Comparison of ENCODE assay signal across 26 cellular contexts in the genomic region with DNA sequence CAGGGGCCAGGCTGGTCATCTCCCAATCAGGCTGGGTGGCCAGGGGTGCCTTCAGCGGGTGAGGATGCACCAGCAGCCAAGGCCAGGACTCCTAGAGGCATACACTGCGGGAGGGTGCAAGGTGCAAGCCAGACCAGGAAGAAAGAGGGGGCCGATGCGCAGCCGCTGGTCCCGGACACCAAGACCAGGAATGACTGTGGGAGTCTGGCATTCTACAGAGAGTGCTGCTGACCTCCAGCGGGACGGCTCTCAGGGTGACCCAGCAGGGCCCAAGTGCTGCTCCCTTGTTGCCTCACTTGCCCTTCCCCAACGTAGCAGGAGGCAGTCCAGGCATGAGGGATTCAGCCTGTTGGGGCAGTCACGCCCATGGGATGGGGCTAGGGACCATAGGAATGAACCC. TPM values are rescaled to one million over a fixed set of nuclear protein-coding genes. Genes with fewer than 3 reads are reported as not detected.
DNase-seq lines count a peak whose midpoint lies in the region; ATAC-seq, FAIRE-seq and TF ChIP-seq lines count a peak whose summit lies in the region.
"Had no signal": no experiment of that assay in that cellular context is flagged by ENCODE, and none has a peak within 500 bp of the region (broad histone marks: within the 10 kb centered on the region; RNA-seq: fewer than 3 reads in every experiment).

No MANE protein-coding gene starts in this region.

- no peak for TF ChIP-seq CTCF in kidney (IDR thresholded peaks at IDR 0.05; ENCODE audit: borderline replicate concordance, extremely low read depth, insufficient read depth)
- no peak for TF ChIP-seq CTCF in HFFc6 (IDR thresholded peaks at IDR 0.05)

- intact Hi-C loops in activated naive CD4-positive, alpha-beta T cell treated with anti-CD3 and anti-CD28 coated beads for 36 hours (cut with micrococcal nuclease): no loop called here
- intact Hi-C loops in kidney (cut with DNase I): no loop called here

- no peak for FAIRE-seq in kidney (lab: Jason Lieb, UNC)

- peak overlapping the region; percentile 85 for H3K27ac ChIP-seq in SJCRH30
- H3K27ac ChIP-seq in kidney (ENCODE audit: low read depth in 2 of 2, low read length in 2 of 2): no peak overlapping the region
- H3K27ac ChIP-seq: GM23248, HL-60, KMS-11, PC-9, SJSA1 had no signal

- peaks cover 43% of the 10 kb centered on the region for H3K4me1 ChIP-seq in SJCRH30
- H3K4me1 ChIP-seq in kidney (ENCODE audit: control insufficient read depth in 1 of 2, insufficient read depth in 1 of 2, low read depth in 1 of 2, low read length in 2 of 2): no peaks in the 10 kb centered on the region
- H3K4me1 ChIP-seq: SJSA1 had no signal

- H3K9me3 ChIP-seq in SJCRH30 (replicated peaks) (no peaks in the 10 kb centered on the region), kidney (ENCODE audit: control insufficient read depth in 1 of 2, low read length in 2 of 2) (no peaks in the 10 kb centered on the region)
- H3K9me3 ChIP-seq: BE2C, SJSA1 had no signal

- peaks cover 4% of the 10 kb centered on the region for H3K4me1 Mint-ChIP-seq in activated naive CD4-positive, alpha-beta T cell treated with anti-CD3 and anti-CD28 coated beads, Interleukin-2, amount 10 ng/mL, durations not matched to agents 7 days and 5 days
- H3K4me1 Mint-ChIP-seq in activated naive CD4-positive, alpha-beta T cell treated with anti-CD3 and anti-CD28 coated beads for 36 hours (ENCODE audit: low read depth): peaks cover 5% of the 10 kb centered on the region
- peaks cover 5% of the 10 kb centered on the region for H3K4me1 Mint-ChIP-seq in stimulated activated memory B cell treated with anti-CD40 and anti-IgM and Interleukin-4, amounts not matched to agents 10 μg/mL and 1 μg/mL and 100 μg/mL, for 72 hours
- H3K4me1 Mint-ChIP-seq in HFFc6 (ENCODE audit: low read depth): no peaks in the 10 kb centered on the region

- H3K9ac ChIP-seq in kidney (ENCODE audit: low read length in 2 of 2): no peak overlapping the region
- H3K9ac ChIP-seq: GM23248, KMS-11 had no signal

- no peaks in the 10 kb centered on the region for H3K9me3 Mint-ChIP-seq in activated naive CD4-positive, alpha-beta T cell treated with anti-CD3 and anti-CD28 coated beads, Interleukin-2, amount 10 ng/mL, durations not matched to agents 7 days and 5 days
- H3K9me3 Mint-ChIP-seq in activated naive CD4-positive, alpha-beta T cell treated with anti-CD3 and anti-CD28 coated beads for 36 hours: no peaks in the 10 kb centered on the region
- H3K9me3 Mint-ChIP-seq in stimulated activated memory B cell treated with anti-CD40 and anti-IgM and Interleukin-4, amounts not matched to agents 10 μg/mL and 1 μg/mL and 100 μg/mL, for 72 hours: no peaks in the 10 kb centered on the region
- no peaks in the 10 kb centered on the region for H3K9me3 Mint-ChIP-seq in HFFc6
- H3K9me3 Mint-ChIP-seq: H9, IgD-negative memory B cell had no signal

- H3K4me3 ChIP-seq in SJCRH30: no peak overlapping the region
- H3K4me3 ChIP-seq in kidney (ENCODE audit: low read length in 2 of 2): no peak overlapping the region
- H3K4me3 ChIP-seq: GM23248, PC-9, SJSA1 had no signal

- peaks cover 58% of the 10 kb centered on the region for H3K36me3 Mint-ChIP-seq in activated naive CD4-positive, alpha-beta T cell treated with anti-CD3 and anti-CD28 coated beads, Interleukin-2, amount 10 ng/mL, durations not matched to agents 7 days and 5 days
- H3K36me3 Mint-ChIP-seq in activated naive CD4-positive, alpha-beta T cell treated with anti-CD3 and anti-CD28 coated beads for 36 hours (ENCODE audit: low read depth): peaks cover 14% of the 10 kb centered on the region
- peaks cover 51% of the 10 kb centered on the region for H3K36me3 Mint-ChIP-seq in stimulated activated memory B cell treated with anti-CD40 and anti-IgM and Interleukin-4, amounts not matched to agents 10 μg/mL and 1 μg/mL and 100 μg/mL, for 72 hours
- H3K36me3 Mint-ChIP-seq in HFFc6 (ENCODE audit: low read depth): no peaks in the 10 kb centered on the region

- H3K27ac Mint-ChIP-seq in activated naive CD4-positive, alpha-beta T cell treated with anti-CD3 and anti-CD28 coated beads, Interleukin-2, amount 10 ng/mL, durations not matched to agents 7 days and 5 days: peak overlapping the region; percentile 0
- H3K27ac Mint-ChIP-seq in activated naive CD4-positive, alpha-beta T cell treated with anti-CD3 and anti-CD28 coated beads for 36 hours: no peak overlapping the region
- H3K27ac Mint-ChIP-seq in stimulated activated memory B cell treated with anti-CD40 and anti-IgM and Interleukin-4, amounts not matched to agents 10 μg/mL and 1 μg/mL and 100 μg/mL, for 72 hours: peak overlapping the region; percentile 48
- no peak overlapping the region for H3K27ac Mint-ChIP-seq in HFFc6
- H3K27ac Mint-ChIP-seq: CD14-positive monocyte, IgD-negative memory B cell had no signal

- ATAC-seq in stimulated activated memory B cell treated with anti-CD40 and anti-IgM and Interleukin-4, amounts not matched to agents 10 μg/mL and 1 μg/mL and 100 μg/mL, for 72 hours: no peak
- ATAC-seq: Right ventricle myocardium inferior had no signal

- H3K4me3 Mint-ChIP-seq in activated naive CD4-positive, alpha-beta T cell treated with anti-CD3 and anti-CD28 coated beads, Interleukin-2, amount 10 ng/mL, durations not matched to agents 7 days and 5 days: no peak overlapping the region
- no peak overlapping the region for H3K4me3 Mint-ChIP-seq in activated naive CD4-positive, alpha-beta T cell treated with anti-CD3 and anti-CD28 coated beads for 36 hours
- no peak overlapping the region for H3K4me3 Mint-ChIP-seq in stimulated activated memory B cell treated with anti-CD40 and anti-IgM and Interleukin-4, amounts not matched to agents 10 μg/mL and 1 μg/mL and 100 μg/mL, for 72 hours
- H3K4me3 Mint-ChIP-seq in HFFc6: no peak overlapping the region
- H3K4me3 Mint-ChIP-seq: CD14-positive monocyte, H9, IgD-negative memory B cell had no signal

- H3K27me3 Mint-ChIP-seq in activated naive CD4-positive, alpha-beta T cell treated with anti-CD3 and anti-CD28 coated beads, Interleukin-2, amount 10 ng/mL, durations not matched to agents 7 days and 5 days: no peaks in the 10 kb centered on the region
- no peaks in the 10 kb centered on the region for H3K27me3 Mint-ChIP-seq in activated naive CD4-positive, alpha-beta T cell treated with anti-CD3 and anti-CD28 coated beads for 36 hours (ENCODE audit: low read depth)
- no peaks in the 10 kb centered on the region for H3K27me3 Mint-ChIP-seq in stimulated activated memory B cell treated with anti-CD40 and anti-IgM and Interleukin-4, amounts not matched to agents 10 μg/mL and 1 μg/mL and 100 μg/mL, for 72 hours
- H3K27me3 Mint-ChIP-seq in HFFc6 (ENCODE audit: insufficient read depth): peaks cover 23% of the 10 kb centered on the region
- H3K27me3 Mint-ChIP-seq: IgD-negative memory B cell had no signal

- DNase-seq in activated naive CD4-positive, alpha-beta T cell treated with anti-CD3 and anti-CD28 coated beads, Interleukin-2, amount 10 ng/mL, durations not matched to agents 7 days and 5 days: no peak
- DNase-seq in activated naive CD4-positive, alpha-beta T cell treated with anti-CD3 and anti-CD28 coated beads for 36 hours: no peak
- DNase-seq in SJCRH30 (no peak), kidney (peak; percentile 65), OCI-M2 (lab: John Stamatoyannopoulos, UW; ENCODE audit: unreplicated experiment) (no peak), HFFc6 (no peak)
- DNase-seq: 8988T, ACHN, BE2C, DMS153, GM23248, H9, MM.1S, NCI-H2029, NCI-H446, NCI-H524 treated with DMSO at 0.1 percent for 48 hours, NCI-H774, PC-9 had no signal

- H3K36me3 ChIP-seq in SJCRH30 (no peaks in the 10 kb centered on the region; the same call in 1 of the 2 replicates), kidney (ENCODE audit: control insufficient read depth in 1 of 2, insufficient read depth in 2 of 2, low read length in 2 of 2) (peaks cover 4 to 7% of the 10 kb centered on the region in 2 donors)
- H3K36me3 ChIP-seq: SJSA1 had no signal

- no peaks in the 10 kb centered on the region for H3K27me3 ChIP-seq in SJCRH30
- H3K27me3 ChIP-seq: BE2C, SJSA1 had no signal

- CTCF ChIA-PET in activated naive CD4-positive, alpha-beta T cell treated with anti-CD3 and anti-CD28 coated beads, Interleukin-2, amount 10 ng/mL, durations not matched to agents 7 days and 5 days (lab: Charles Lee): interaction anchor here (1.0 kb wide), 1 partner anchor 16 kb away, joined by 4 read pairs; no protein-coding TSS in a partner anchor
- CTCF ChIA-PET in activated naive CD4-positive, alpha-beta T cell treated with anti-CD3 and anti-CD28 coated beads for 36 hours (lab: Charles Lee): no interaction called here

RNA-seq across cellular contexts. Expression of gene DEGS2, which starts 35.8 kb away (rescaled TPM):
- under 1 TPM; 0.52 to 0.99 TPM for total RNA-seq in activated naive CD4-positive, alpha-beta T cell treated with anti-CD3 and anti-CD28 coated beads for 36 hours
- total RNA-seq in SJCRH30 (2014; rRNA removed; shearing (Covaris generic)): 0.03 TPM in 1 of 2 replicates, not detected in the other
- total RNA-seq in kidney: 28.7 TPM
- polyA plus RNA-seq in kidney (ENCODE audit: insufficient read depth, low read depth, low replicate concordance): 25.1 TPM
- not detected for total RNA-seq in HFFc6 (2021; fragmentation: NEBNext Ultra II Directional; extraction: Animal tissue kit (Norgen Biotek cat#: 25700))
- total RNA-seq: Right ventricle myocardium inferior, RPMI7951, SJSA1 had no signal
- polyA plus RNA-seq: GM23248 had no signal

RNA-seq across cellular contexts. Expression of gene EVL, which starts 58.4 kb away (rescaled TPM):
- total RNA-seq in activated naive CD4-positive, alpha-beta T cell treated with anti-CD3 and anti-CD28 coated beads for 36 hours: 100 to 1,000 TPM; 173 to 175 TPM
- 27.1 and 31.5 TPM in 2 replicates for total RNA-seq in SJCRH30 (2014; rRNA removed; shearing (Covaris generic))
- total RNA-seq in kidney: 84.1 TPM
- polyA plus RNA-seq in kidney (ENCODE audit: insufficient read depth, low read depth, low replicate concordance): 54.8 TPM
- 1 to 10 TPM; 1.2 to 4.8 (median 2.0) TPM for total RNA-seq in HFFc6 (2021; fragmentation: NEBNext Ultra II Directional; extraction: Animal tissue kit (Norgen Biotek cat#: 25700))

Comparison
In these comparisons a context has a peak if more than half of its experiments do, and no peak if none do; other contexts are left out.
1. H3K27ac Mint-ChIP-seq: peak in activated naive CD4-positive, alpha-beta T cell treated with anti-CD3 and anti-CD28 coated beads, Interleukin-2, amount 10 ng/mL, durations not matched to agents 7 days and 5 days (single experiment) and stimulated activated memory B cell treated with anti-CD40 and anti-IgM and Interleukin-4, amounts not matched to agents 10 μg/mL and 1 μg/mL and 100 μg/mL, for 72 hours (single experiment); none in activated naive CD4-positive, alpha-beta T cell treated with anti-CD3 and anti-CD28 coated beads for 36 hours (single experiment) and HFFc6 (single experiment).
2. RNA of gene DEGS2, which starts 35.8 kb away (total RNA-seq): 28.7 TPM in kidney (single experiment); 0.52 to 0.99 TPM in activated naive CD4-positive, alpha-beta T cell treated with anti-CD3 and anti-CD28 coated beads for 36 hours, 0.03 TPM in SJCRH30 and not detected in HFFc6; every median in the first group is over 10 times any median in the second.